Comparison of ENCODE assay signal across 1 cellular context in genomic region chr19:6738726-6739389, GRCh38.
A peak's percentile ranks its signal among the peaks of the same experiment; 100 is the strongest.
TF ChIP-seq lines count a peak whose summit lies in the region.

No MANE protein-coding gene starts in this region.

TF ChIP-seq in HepG2, 621 proteins besides CTCF, POLR2A, EP300 and RAD21 (continued from another document and continues in another):
- TF ChIP-seq ZNF34 (CRISPR knock-in tag; IDR thresholded peaks at IDR 0.05; ENCODE audit: borderline replicate concordance): 0 out of 2 replicates have a peak, but pooled peaks have one; percentile 15
- TF ChIP-seq RBM39 (IDR thresholded peaks at IDR 0.05; ENCODE audit: low read depth, low read length, poor library complexity, severe bottlenecking): peak; percentile 58
- TF ChIP-seq HMGXB3 (CRISPR knock-in tag; IDR thresholded peaks at IDR 0.05; ENCODE audit: borderline replicate concordance): 0 out of 2 replicates have a peak, but pooled peaks have one; percentile 16
- peak; percentile 62; the same call in 1 of the 2 replicates for TF ChIP-seq ZNF564 (CRISPR knock-in tag; IDR thresholded peaks at IDR 0.05)
- 0 out of 2 replicates have a peak, but pooled peaks have one; percentile 33 for TF ChIP-seq MTA1 (CRISPR knock-in tag; IDR thresholded peaks at IDR 0.05; ENCODE audit: borderline replicate concordance)
- TF ChIP-seq HNF4A (CRISPR knock-in tag; IDR thresholded peaks at IDR 0.05): no peak
- TF ChIP-seq CBX5 (CRISPR knock-in tag; IDR thresholded peaks at IDR 0.05; ENCODE audit: borderline replicate concordance): 0 out of 2 replicates have a peak, but pooled peaks have one; percentile 43
- TF ChIP-seq ZBED4 (CRISPR knock-in tag; IDR thresholded peaks at IDR 0.05; ENCODE audit: borderline replicate concordance): peak; percentile 14; the same call in 1 of the 2 replicates
- TF ChIP-seq NR2F2 (IDR thresholded peaks at IDR 0.05; ENCODE audit: borderline replicate concordance, low read depth): peak; percentile 27; the same call in 1 of the 2 replicates
- 0 out of 2 replicates have a peak, but pooled peaks have one; percentile 59 for TF ChIP-seq MTERF4 (CRISPR knock-in tag; IDR thresholded peaks at IDR 0.05)
- no peak for TF ChIP-seq CREB1 (IDR thresholded peaks at IDR 0.05)
- 0 out of 2 replicates have a peak, but pooled peaks have one; percentile 15 for TF ChIP-seq CREB1 (CRISPR knock-in tag; IDR thresholded peaks at IDR 0.05)
- peak; percentile 13; the same call in 1 of the 2 replicates for TF ChIP-seq ZNF12 (CRISPR knock-in tag; IDR thresholded peaks at IDR 0.05)
- peak; percentile 74; the same call in 1 of the 2 replicates for TF ChIP-seq ZBTB46 (CRISPR knock-in tag; IDR thresholded peaks at IDR 0.05; ENCODE audit: borderline replicate concordance)
- TF ChIP-seq ZNF598 (CRISPR knock-in tag; IDR thresholded peaks at IDR 0.05; ENCODE audit: borderline replicate concordance): 0 out of 2 replicates have a peak, but pooled peaks have one; percentile 9
- TF ChIP-seq NBN (conservative IDR thresholded peaks at IDR 0.05): no peak
- TF ChIP-seq YY1 (IDR thresholded peaks at IDR 0.05; ENCODE audit: insufficient read depth, insufficient replicate concordance, low read depth, low read length): peak; percentile 24
- TF ChIP-seq ZFX (CRISPR knock-in tag; IDR thresholded peaks at IDR 0.05; ENCODE audit: low read depth): peak; percentile 66
- TF ChIP-seq ZNF317 (CRISPR knock-in tag; IDR thresholded peaks at IDR 0.05): peak; percentile 1; the same call in 1 of the 2 replicates
- TF ChIP-seq NCOA2 (CRISPR knock-in tag; IDR thresholded peaks at IDR 0.05): 0 out of 2 replicates have a peak, but pooled peaks have one; percentile 6
- 0 out of 2 replicates have a peak, but pooled peaks have one; percentile 25 for TF ChIP-seq AHR (CRISPR knock-in tag; IDR thresholded peaks at IDR 0.05)
- TF ChIP-seq E2F1 (CRISPR knock-in tag; IDR thresholded peaks at IDR 0.05): no peak
- TF ChIP-seq ZNF878 (CRISPR knock-in tag; IDR thresholded peaks at IDR 0.05): 0 out of 2 replicates have a peak, but pooled peaks have one; percentile 3
- TF ChIP-seq TFDP2 (CRISPR knock-in tag; IDR thresholded peaks at IDR 0.05): 0 out of 2 replicates have a peak, but pooled peaks have one; percentile 5
- TF ChIP-seq HNRNPLL (IDR thresholded peaks at IDR 0.05; ENCODE audit: low read depth, low read length, poor library complexity, severe bottlenecking): peak; percentile 4
- TF ChIP-seq SRY (CRISPR knock-in tag; IDR thresholded peaks at IDR 0.05): 0 out of 2 replicates have a peak, but pooled peaks have one; percentile 54
- TF ChIP-seq ZNF704 (CRISPR knock-in tag; IDR thresholded peaks at IDR 0.05; ENCODE audit: borderline replicate concordance): 0 out of 2 replicates have a peak, but pooled peaks have one; percentile 38
- peak; percentile 99; the same call in 1 of the 2 replicates for TF ChIP-seq ZFP91 (CRISPR knock-in tag; IDR thresholded peaks at IDR 0.05; ENCODE audit: borderline replicate concordance)
- peak; percentile 35; the same call in 1 of the 2 replicates for TF ChIP-seq ZNF761 (CRISPR knock-in tag; conservative IDR thresholded peaks at IDR 0.05)
- no peak for TF ChIP-seq ZNF17 (CRISPR knock-in tag; IDR thresholded peaks at IDR 0.05)
- 0 out of 2 replicates have a peak, but pooled peaks have one; percentile 34 for TF ChIP-seq CHD4 (IDR thresholded peaks at IDR 0.05; ENCODE audit: borderline replicate concordance, low read length)
- peak; percentile 62 for TF ChIP-seq PRDM15 (CRISPR knock-in tag; IDR thresholded peaks at IDR 0.05)
- TF ChIP-seq SATB2 (CRISPR knock-in tag; IDR thresholded peaks at IDR 0.05): no peak
- TF ChIP-seq ZFAT (CRISPR knock-in tag; conservative IDR thresholded peaks at IDR 0.05): no peak
- TF ChIP-seq ZFP36L1 (CRISPR knock-in tag; IDR thresholded peaks at IDR 0.05): no peak
- TF ChIP-seq ZNF333 (CRISPR knock-in tag; IDR thresholded peaks at IDR 0.05; ENCODE audit: borderline replicate concordance): 0 out of 2 replicates have a peak, but pooled peaks have one; percentile 12
- TF ChIP-seq ZNF670 (CRISPR knock-in tag; IDR thresholded peaks at IDR 0.05; ENCODE audit: borderline replicate concordance): 0 out of 2 replicates have a peak, but pooled peaks have one; percentile 52
